ENCODE assay signal across 8 cellular contexts in genomic region chr11:102268083-102268984, GRCh38. TPM values are rescaled to one million over a fixed set of nuclear protein-coding genes. Genes with fewer than 3 reads are reported as not detected.
DNase-seq lines count a peak whose midpoint lies in the region; ATAC-seq and TF ChIP-seq lines count a peak whose summit lies in the region.

No MANE protein-coding gene starts in this region.

- TF ChIP-seq EP300 in stomach (IDR thresholded peaks at IDR 0.05) = no peak

- intact Hi-C loops in esophagus squamous epithelium (cut with DNase I) (loop anchor here (10.0 kb wide), 1 partner anchor 154 kb away; the partner anchor contains the start of gene YAP1), stomach (cut with DNase I; ENCODE audit: low total_unique reads) (no loop called here)

- peak; percentile 76 for ATAC-seq in GM19324 (IDR thresholded peaks at IDR 0.05; ENCODE audit: low FRiP score, unreplicated experiment)
- peak; percentile 91 for ATAC-seq in HG03442 (IDR thresholded peaks at IDR 0.05; ENCODE audit: unreplicated experiment)
- peak; percentile 88 to 91 for ATAC-seq in natural killer cell treated with Interleukin-12 subunit alpha and Interleukin-12 subunit beta and Interleukin-15 and Interleukin-18, amount 100 ng/mL, for 72 hours

- H3K4me1 ChIP-seq in esophagus squamous epithelium (peaks cover 7 to 43% (median 7%) of the 10 kb centered on the region in 3 donors), stomach (peaks cover 9 to 18% (median 15%) of the 10 kb centered on the region in 4 donors)

- TF ChIP-seq CTCF in esophagus squamous epithelium (IDR thresholded peaks at IDR 0.05) (peak in 5 of 6 experiments; percentile 46 to 70 (median 58)), stomach (IDR thresholded peaks at IDR 0.05) (peak in 5 of 7 experiments; percentile 28 to 77 (median 60))

- H3K9me3 ChIP-seq in esophagus squamous epithelium (no peaks in the 10 kb centered on the region), stomach (no peaks in the 10 kb centered on the region)

- H3K9me3 Mint-ChIP-seq in natural killer cell treated with Interleukin-12 subunit alpha and Interleukin-12 subunit beta and Interleukin-15 and Interleukin-18, amount 100 ng/mL, for 72 hours = no peaks in the 10 kb centered on the region

- peak overlapping the region; percentile 64 for H3K4me3 Mint-ChIP-seq in natural killer cell treated with Interleukin-12 subunit alpha and Interleukin-12 subunit beta and Interleukin-15 and Interleukin-18, amount 100 ng/mL, for 72 hours

- H3K27me3 Mint-ChIP-seq in natural killer cell treated with Interleukin-12 subunit alpha and Interleukin-12 subunit beta and Interleukin-15 and Interleukin-18, amount 100 ng/mL, for 72 hours = peaks cover 41 to 60% of the 10 kb centered on the region in 2 donors

- H3K27ac ChIP-seq in esophagus squamous epithelium = peak overlapping the region; percentile 85 to 89 (median 86)
- peak overlapping the region; percentile 38 to 70 (median 65) for H3K27ac ChIP-seq in stomach

- H3K36me3 Mint-ChIP-seq in natural killer cell treated with Interleukin-12 subunit alpha and Interleukin-12 subunit beta and Interleukin-15 and Interleukin-18, amount 100 ng/mL, for 72 hours = no peaks in the 10 kb centered on the region

- no peak overlapping the region for H3K27ac Mint-ChIP-seq in natural killer cell treated with Interleukin-12 subunit alpha and Interleukin-12 subunit beta and Interleukin-15 and Interleukin-18, amount 100 ng/mL, for 72 hours

- peaks cover 13% of the 10 kb centered on the region in 2 donors for H3K4me1 Mint-ChIP-seq in natural killer cell treated with Interleukin-12 subunit alpha and Interleukin-12 subunit beta and Interleukin-15 and Interleukin-18, amount 100 ng/mL, for 72 hours (ENCODE audit: low read depth in 2 of 2)

- H3K27me3 ChIP-seq in esophagus squamous epithelium (no peaks in the 10 kb centered on the region), stomach (peaks cover 0 to 18% (median 0%) of the 10 kb centered on the region in 3 donors)

- 10 to 14% methylated on average over 18 to 28 of the region's 39 CpGs for WGBS in esophagus squamous epithelium, 2 donors
- WGBS in stomach, 5 donors = 17 to 24% (median 20%) methylated on average over 37 to 39 of the region's 39 CpGs

- peak; percentile 84 for DNase-seq in AG08396 (ENCODE audit: low spot score)
- peak; percentile 93 for DNase-seq in NCI-H774 (lab: John Stamatoyannopoulos, UW)
- peak; percentile 66 for DNase-seq in activated T-cell treated with anti-CD3 and anti-CD28 coated beads for 24 hours (ENCODE audit: low read depth)
- DNase-seq in esophagus squamous epithelium (lab: John Stamatoyannopoulos, UW) = peak; percentile 29
- DNase-seq in natural killer cell treated with Interleukin-12 subunit alpha and Interleukin-12 subunit beta and Interleukin-15 and Interleukin-18, amount 100 ng/mL, for 72 hours (ENCODE audit: low spot score) = peak; percentile 63
- peak; percentile 95 for DNase-seq in stomach

- TF ChIP-seq POLR2A in esophagus squamous epithelium (IDR thresholded peaks at IDR 0.05) (peak in 1 of 4 donors; percentile 37), stomach (IDR thresholded peaks at IDR 0.05) (no peak)

- no peaks in the 10 kb centered on the region for H3K36me3 ChIP-seq in esophagus squamous epithelium
- H3K36me3 ChIP-seq in stomach = no peaks in the 10 kb centered on the region

- H3K4me3 ChIP-seq in esophagus squamous epithelium (peak overlapping the region; percentile 36 to 67 (median 50)), stomach (peak overlapping the region; percentile 34 to 49 (median 42))

RNA-seq across cellular contexts. Expression of gene BIRC3, which starts 49.0 kb away (rescaled TPM):
- 1 to 10 TPM; 2.4 to 6.9 (median 6.0) TPM for total RNA-seq in esophagus squamous epithelium
- 10 to 100 TPM; 62.3 to 75.6 TPM for total RNA-seq in natural killer cell treated with Interleukin-12 subunit alpha and Interleukin-12 subunit beta and Interleukin-15 and Interleukin-18, amount 100 ng/mL, for 72 hours
- 100 to 1,000 TPM in 1 of 5 donors, 10 to 100 TPM in 3, under 1 TPM in 1; 0.58 to 137 (median 33.4) TPM for total RNA-seq in stomach
- 10 to 100 TPM; 43.3 to 78.1 (median 46.4) TPM for polyA plus RNA-seq in stomach

Comparison
In these comparisons a context has a peak if more than half of its experiments do, and no peak if none do; other contexts are left out.
1. Peak in every context shown above with its lines: DNase-seq, ATAC-seq, H3K4me3 ChIP-seq and H3K27ac ChIP-seq.
2. DNase-seq: peak in every context shown above with its lines; median percentile 95 in stomach; 93 in NCI-H774; 84 in AG08396; 66 in activated T-cell treated with anti-CD3 and anti-CD28 coated beads for 24 hours; 63 in natural killer cell treated with Interleukin-12 subunit alpha and Interleukin-12 subunit beta and Interleukin-15 and Interleukin-18, amount 100 ng/mL, for 72 hours; 29 in esophagus squamous epithelium.